10 cellular contexts compared by ENCODE assay signal in the genomic region with DNA sequence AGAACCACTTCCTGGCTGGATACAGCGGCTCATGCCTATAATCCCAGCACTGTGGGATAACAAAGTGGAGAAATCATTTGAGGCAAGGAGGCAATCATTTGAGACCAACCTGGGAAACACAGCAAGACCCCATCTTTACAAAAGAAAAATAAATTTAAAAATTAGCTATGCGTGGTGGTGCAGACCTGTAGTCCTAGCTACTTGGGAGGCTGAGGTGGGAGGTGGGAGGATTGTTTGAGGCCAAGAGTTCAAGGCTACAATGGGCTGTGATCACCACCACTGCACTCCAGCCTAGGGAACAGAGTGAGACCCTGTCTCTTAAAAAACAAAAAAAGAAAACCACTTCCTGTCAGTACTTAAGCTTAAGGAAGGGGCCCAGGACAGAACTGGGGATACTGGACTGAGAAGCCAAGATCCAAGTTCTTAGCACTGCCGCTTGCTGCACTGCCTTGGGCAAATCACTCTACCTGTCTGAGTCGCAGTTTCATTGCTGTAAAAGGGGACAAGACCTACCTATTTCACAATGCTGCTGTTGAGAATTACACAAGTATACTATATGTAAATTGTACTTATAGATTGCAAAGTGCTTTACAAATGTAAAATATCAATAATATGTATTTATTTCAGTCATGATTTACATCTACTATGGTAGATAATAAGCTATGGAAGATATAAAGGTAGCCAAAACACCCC.
DNase-seq lines count a peak whose midpoint lies in the region; ATAC-seq, FAIRE-seq and TF ChIP-seq lines count a peak whose summit lies in the region.
"Had no signal": no experiment of that assay in that cellular context is flagged by ENCODE, and none has a peak within 500 bp of the region (broad histone marks: within the 10 kb centered on the region; RNA-seq: fewer than 3 reads in every experiment).

No MANE protein-coding gene starts in this region.

- H3K4me1 ChIP-seq in cardiac muscle cell (ENCODE audit: low read depth) (peaks cover 64% of the 10 kb centered on the region), fibroblast of lung (ENCODE audit: control insufficient read depth, extremely low read depth, insufficient read depth, low read length) (peaks cover 44% of the 10 kb centered on the region), tibial artery (peaks cover 0 to 68% (median 31%) of the 10 kb centered on the region in 4 donors), testis (peaks cover 31% of the 10 kb centered on the region), colonic mucosa (peaks cover 26% of the 10 kb centered on the region), pancreas (peaks cover 22 to 65% (median 60%) of the 10 kb centered on the region in 3 donors)

- H3K27me3 ChIP-seq in cardiac muscle cell (no peaks in the 10 kb centered on the region), fibroblast of lung (ENCODE audit: control insufficient read depth, insufficient read depth, low read length) (no peaks in the 10 kb centered on the region), tibial artery (no peaks in the 10 kb centered on the region), testis (no peaks in the 10 kb centered on the region), colonic mucosa (no peaks in the 10 kb centered on the region), pancreas (no peaks in the 10 kb centered on the region)

- peaks cover 23% of the 10 kb centered on the region for H3K79me2 ChIP-seq in fibroblast of lung (ENCODE audit: control insufficient read depth, insufficient read depth, low read length)

- TF ChIP-seq POLR2A in testis (IDR thresholded peaks at IDR 0.05) = no peak

- H3K9me3 ChIP-seq in cardiac muscle cell (ENCODE audit: low read depth) (no peaks in the 10 kb centered on the region), fibroblast of lung (ENCODE audit: control insufficient read depth, insufficient read depth, low read depth, low read length) (no peaks in the 10 kb centered on the region), tibial artery (no peaks in the 10 kb centered on the region), testis (no peaks in the 10 kb centered on the region), colonic mucosa (no peaks in the 10 kb centered on the region), pancreas (no peaks in the 10 kb centered on the region)

- H3K36me3 ChIP-seq in cardiac muscle cell (no peaks in the 10 kb centered on the region), fibroblast of lung (ENCODE audit: control insufficient read depth, insufficient read depth, low read length) (no peaks in the 10 kb centered on the region), tibial artery (no peaks in the 10 kb centered on the region), testis (ENCODE audit: low read depth, missing control alignments) (no peaks in the 10 kb centered on the region), colonic mucosa (no peaks in the 10 kb centered on the region), pancreas (no peaks in the 10 kb centered on the region)

- intact Hi-C loops in Right ventricle myocardium inferior (cut with DNase I) = loop anchor here (5.0 kb wide), 2 partner anchors 40 to 60 kb away; no protein-coding TSS in a partner anchor
- intact Hi-C loops in tibial artery (cut with DNase I; ENCODE audit: low total_unique reads) = no loop called here
- intact Hi-C loops in testis (cut with DNase I; ENCODE audit: low total_unique reads) = no loop called here
- intact Hi-C loops in colonic mucosa (cut with DNase I) = no loop called here
- intact Hi-C loops in pancreas (cut with DNase I) = no loop called here

- CTCF ChIA-PET in RWPE1 (lab: Yijun Ruan, JAX) = interaction anchor here (0.6 to 1.8 kb wide), 2 partner anchors 9 to 34 kb away, joined by 3 to 5 read pairs; no protein-coding TSS in a partner anchor

- H3K4me3 ChIP-seq in cardiac muscle cell = no peak overlapping the region
- no peak overlapping the region for H3K4me3 ChIP-seq in fibroblast of lung (replicated peaks in 1 of 4; ENCODE audit: control extremely low read depth in 1 of 4, insufficient read depth in 1 of 4, low read depth in 3 of 4, low read length in 4 of 4)
- no peak overlapping the region for H3K4me3 ChIP-seq in tibial artery
- H3K4me3 ChIP-seq in testis = no peak overlapping the region
- no peak overlapping the region for H3K4me3 ChIP-seq in colonic mucosa
- H3K4me3 ChIP-seq in pancreas = no peak overlapping the region

- H4K20me1 ChIP-seq in fibroblast of lung (ENCODE audit: control insufficient read depth, extremely low read depth, insufficient read depth, low read length) = no peaks in the 10 kb centered on the region

- H2AFZ ChIP-seq in fibroblast of lung (ENCODE audit: low read length) = no peak overlapping the region

- WGBS in testis, 2 donors = 94 to 98% methylated on average over 4 of the region's 4 CpGs
- 96 to 97% methylated on average over 4 of the region's 4 CpGs for whole genome bisulfite sequencing in pancreas, 2 donors

- POLR2A ChIA-PET in RWPE1 (lab: Yijun Ruan, JAX; ENCODE audit: low non-redundant PET) = no interaction called here

- no peak for TF ChIP-seq CTCF in cardiac muscle cell (IDR thresholded peaks at IDR 0.05; ENCODE audit: low read depth, low read length)
- TF ChIP-seq CTCF in RWPE1 (conservative IDR thresholded peaks at IDR 0.05; ENCODE audit: low read depth) = no peak
- TF ChIP-seq CTCF in fibroblast of lung (conservative IDR thresholded peaks at IDR 0.05 in 1 of 2, IDR thresholded peaks at IDR 0.05 in 1 of 2; ENCODE audit: low read depth in 1 of 2, low read length in 2 of 2) = no peak
- no peak for TF ChIP-seq CTCF in tibial artery (IDR thresholded peaks at IDR 0.05)
- TF ChIP-seq CTCF in testis (IDR thresholded peaks at IDR 0.05) = no peak
- no peak for TF ChIP-seq CTCF in colonic mucosa (IDR thresholded peaks at IDR 0.05)
- TF ChIP-seq CTCF in pancreas (IDR thresholded peaks at IDR 0.05) = no peak

- H3K9ac ChIP-seq in fibroblast of lung (ENCODE audit: insufficient read depth, low read length) = no peak overlapping the region
- no peak overlapping the region for H3K9ac ChIP-seq in colonic mucosa (ENCODE audit: low read depth in 2 of 2, low read length in 2 of 2)

- DNase-seq in cardiac muscle cell (ENCODE audit: low read depth in 1 of 2, low spot score in 1 of 2) (no peak), Right ventricle myocardium inferior (ENCODE audit: missing footprints) (no peak), RWPE1 (ENCODE audit: low spot score) (no peak), fibroblast of lung (ENCODE audit: low read depth in 2 of 2) (peak in 1 of 2 donors; percentile 22), tibial artery (no peak), testis (no peak), colonic mucosa (no peak), pancreas (no peak)
- DNase-seq: SHP77 had no signal

- H3K27ac ChIP-seq in cardiac muscle cell (peak overlapping the region; percentile 91), RWPE1 (peak overlapping the region; percentile 81), fibroblast of lung (ENCODE audit: insufficient read depth, low read length) (peak overlapping the region; percentile 92), tibial artery (peak overlapping the region; percentile 75 to 83), testis (no peak overlapping the region), colonic mucosa (no peak overlapping the region), pancreas (peak overlapping the region in 1 of 4 donors; percentile 67)

- FAIRE-seq in pancreas (lab: Jason Lieb, UNC) = no peak
- FAIRE-seq: G401.6 had no signal

- ATAC-seq in Right ventricle myocardium inferior = no peak
- no peak for ATAC-seq in pancreas

- H3K4me2 ChIP-seq in fibroblast of lung (ENCODE audit: extremely low read depth, insufficient read depth, low read length) = no peak overlapping the region

Comparison
In these comparisons a context has a peak if more than half of its experiments do, and no peak if none do; other contexts are left out.
1. H3K27ac ChIP-seq: peak in cardiac muscle cell (single experiment), RWPE1 (single experiment), fibroblast of lung (single experiment) and tibial artery (2 of 2); none in testis (0 of 2) and colonic mucosa (single experiment).